In genomic region chr14:22819191-22819988, GRCh38 we compare ENCODE assay signal across 6 cellular contexts. TPM values are rescaled to one million over a fixed set of nuclear protein-coding genes. Genes with fewer than 3 reads are reported as not detected.
A peak's percentile ranks its signal among the peaks of the same experiment; 100 is the strongest.
DNase-seq lines count a peak whose midpoint lies in the region; TF ChIP-seq lines count a peak whose summit lies in the region.

No MANE protein-coding gene starts in this region.

- no peaks in the 10 kb centered on the region for H3K9me2 ChIP-seq in hepatocyte (replicated peaks; ENCODE audit: insufficient read depth)

- H3K36me3 ChIP-seq in GM06990 (ENCODE audit: control insufficient read depth, insufficient read depth, low read length) (no peaks in the 10 kb centered on the region), hepatocyte (replicated peaks; ENCODE audit: insufficient read depth, low read depth) (no peaks in the 10 kb centered on the region), uterus (no peaks in the 10 kb centered on the region)
- H3K36me3 ChIP-seq in effector memory CD4-positive, alpha-beta T cell (ENCODE audit: control insufficient read depth, insufficient read depth, low read length), result no peaks in the 10 kb centered on the region

- no peaks in the 10 kb centered on the region for H3K9me3 ChIP-seq in hepatocyte (ENCODE audit: low read depth)
- no peaks in the 10 kb centered on the region for H3K9me3 ChIP-seq in uterus
- H3K9me3 ChIP-seq in effector memory CD4-positive, alpha-beta T cell (ENCODE audit: control insufficient read depth, low read length), result no peaks in the 10 kb centered on the region

- H4K20me1 ChIP-seq in hepatocyte (ENCODE audit: insufficient read depth, poor library complexity, severe bottlenecking), result no peaks in the 10 kb centered on the region

- no peak for TF ChIP-seq POLR2A in uterus (IDR thresholded peaks at IDR 0.05)

- peak overlapping the region; percentile 55 for H3K4me3 ChIP-seq in GM06990 (replicated peaks; ENCODE audit: low read depth, low read length)
- H3K4me3 ChIP-seq in hepatocyte, result no peak overlapping the region
- H3K4me3 ChIP-seq in uterus, result peak overlapping the region in 1 of 2 donors; percentile 21
- no peak overlapping the region for H3K4me3 ChIP-seq in effector memory CD4-positive, alpha-beta T cell (ENCODE audit: insufficient read depth, low read depth, low read length, poor library complexity, severe bottlenecking)

- H3K4me1 ChIP-seq in hepatocyte (ENCODE audit: insufficient read depth) (peaks cover 63% of the 10 kb centered on the region), uterus (peaks cover 0 to 12% of the 10 kb centered on the region in 2 donors)
- peaks cover 5% of the 10 kb centered on the region for H3K4me1 ChIP-seq in effector memory CD4-positive, alpha-beta T cell (ENCODE audit: control insufficient read depth, insufficient read depth, low read length, poor library complexity, severe bottlenecking)

- DNase-seq in GM06990 (ENCODE audit: extremely low read depth, insufficient read length) (no peak), NCI-H226 (peak; percentile 51), hepatocyte (ENCODE audit: low spot score) (peak; percentile 79), uterus (no peak)
- DNase-seq in effector memory CD4-positive, alpha-beta T cell, result no peak
- no peak for DNase-seq in activated naive CD4-positive, alpha-beta T cell treated with Interleukin-2 at 50 U/mL for 16 hours

- H3K27ac ChIP-seq in hepatocyte (peak overlapping the region; percentile 99), uterus (peak overlapping the region; percentile 76 to 81)
- no peak overlapping the region for H3K27ac ChIP-seq in effector memory CD4-positive, alpha-beta T cell (ENCODE audit: insufficient read depth, low read length, poor library complexity, severe bottlenecking)

- intact Hi-C loops in uterus (cut with DNase I; ENCODE audit: low total_unique reads), result no loop called here

- H3K4me2 ChIP-seq in hepatocyte, result peak overlapping the region; percentile 70

- H3K79me2 ChIP-seq in hepatocyte, result peaks cover 4% of the 10 kb centered on the region

- no peak overlapping the region for H2AFZ ChIP-seq in hepatocyte

- H3K27me3 ChIP-seq in GM06990 (replicated peaks; ENCODE audit: control insufficient read depth, insufficient read depth, low read length) (no peaks in the 10 kb centered on the region), hepatocyte (no peaks in the 10 kb centered on the region), uterus (no peaks in the 10 kb centered on the region)
- H3K27me3 ChIP-seq in effector memory CD4-positive, alpha-beta T cell (replicated peaks; ENCODE audit: control insufficient read depth, insufficient read depth, low read length, poor library complexity, severe bottlenecking), result no peaks in the 10 kb centered on the region

- 15% methylated on average over 9 of the region's 9 CpGs for WGBS in hepatocyte (ENCODE audit: low lambda C conversion rate, missing lambda C conversion rate)

- no peak for TF ChIP-seq CTCF in GM06990 (IDR thresholded peaks at IDR 0.05; ENCODE audit: insufficient read depth, low read length, poor library complexity, severe bottlenecking)
- TF ChIP-seq CTCF in hepatocyte (IDR thresholded peaks at IDR 0.05; ENCODE audit: poor library complexity), result no peak
- TF ChIP-seq CTCF in uterus (IDR thresholded peaks at IDR 0.05), result no peak

RNA-seq across cellular contexts. Expression of gene SLC7A7, which starts 4.2 kb away (rescaled TPM):
- total RNA-seq in hepatocyte (337 and 381 TPM in 2 replicates), uterus (10 to 100 TPM in 1 of 4 donors, 1 to 10 TPM in 3; 2.8 to 15.6 (median 6.8) TPM)
- 169 and 206 TPM in 2 replicates for polyA plus RNA-seq in hepatocyte

RNA-seq across cellular contexts. Expression of gene MRPL52, which starts 10.3 kb away (rescaled TPM):
- 50.6 and 164 TPM in 2 replicates for total RNA-seq in hepatocyte
- polyA plus RNA-seq in hepatocyte, result 214 and 227 TPM in 2 replicates
- 100 to 1,000 TPM in 1 of 4 donors, 10 to 100 TPM in 3; 14.3 to 255 (median 35.3) TPM for total RNA-seq in uterus

RNA-seq across cellular contexts. Expression of gene MMP14, which starts 17.0 kb away (rescaled TPM):
- 122 and 160 TPM in 2 replicates for total RNA-seq in hepatocyte
- polyA plus RNA-seq in hepatocyte, result 17.1 and 21.4 TPM in 2 replicates
- 100 to 1,000 TPM in 3 of 4 donors, 10 to 100 TPM in 1; 66.6 to 233 (median 172) TPM for total RNA-seq in uterus

RNA-seq across cellular contexts. Expression of gene LRP10, which starts 52.1 kb away (rescaled TPM):
- total RNA-seq in hepatocyte (34.4 and 56.2 TPM in 2 replicates), uterus (100 to 1,000 TPM in 1 of 4 donors, 10 to 100 TPM in 3; 27.4 to 140 (median 37.5) TPM)
- 92.7 and 117 TPM in 2 replicates for polyA plus RNA-seq in hepatocyte

RNA-seq across cellular contexts. Expression of gene OXA1L, which starts 52.9 kb away (rescaled TPM):
- 88.1 and 107 TPM in 2 replicates for total RNA-seq in hepatocyte
- polyA plus RNA-seq in hepatocyte, result 59.4 and 64.3 TPM in 2 replicates
- total RNA-seq in uterus, result 10 to 100 TPM; 38.3 to 87.8 (median 55.9) TPM

Comparison
In these comparisons a context has a peak if more than half of its experiments do, and no peak if none do; other contexts are left out.
1. DNase-seq: peak in NCI-H226 (single experiment) and hepatocyte (single experiment); none in GM06990 (single experiment), uterus (0 of 2), effector memory CD4-positive, alpha-beta T cell (0 of 3) and activated naive CD4-positive, alpha-beta T cell treated with Interleukin-2 at 50 U/mL for 16 hours (single experiment).
2. RNA of gene SLC7A7, which starts 4.2 kb away (total RNA-seq): 337 to 381 TPM in hepatocyte; 2.8 to 15.6 TPM in uterus; every median in the first group is over 10 times any median in the second.